In the genomic region with DNA sequence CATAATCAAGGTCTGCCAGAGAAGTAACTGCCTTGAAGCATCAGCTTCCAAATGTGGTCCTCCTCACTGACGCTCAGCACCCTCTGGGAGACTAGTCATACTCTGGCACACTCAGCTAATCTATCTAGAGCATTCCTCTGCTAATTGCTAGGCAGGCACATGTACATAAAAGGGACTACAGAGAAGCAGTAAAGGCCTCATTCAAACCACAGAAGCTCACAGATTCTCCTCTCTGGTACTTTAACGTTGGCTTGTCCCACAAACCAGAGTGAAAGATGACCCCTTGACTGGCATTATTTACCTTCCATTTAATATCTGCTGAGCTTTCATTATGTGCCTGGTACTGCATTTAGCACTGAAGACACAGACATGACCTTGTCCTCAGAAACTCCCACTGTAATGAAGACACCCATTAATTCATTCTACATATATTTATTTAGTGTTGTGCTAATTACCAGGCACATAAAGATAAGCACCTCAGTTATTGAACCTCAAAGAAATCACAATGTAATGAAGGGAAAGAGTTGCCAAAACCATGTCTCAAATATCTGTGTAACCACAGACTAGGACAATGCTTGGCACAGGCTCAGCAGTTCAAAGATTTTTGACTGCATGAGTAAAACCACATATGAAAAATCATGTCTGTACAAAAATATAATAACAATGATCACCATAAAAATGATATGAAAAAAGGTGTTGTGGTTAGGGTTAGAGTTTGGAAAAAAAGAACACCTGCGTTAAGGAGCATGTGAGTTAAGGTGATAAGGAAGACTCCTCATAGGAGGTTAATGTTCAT, we compare ENCODE assay signal across 14 cellular contexts.
DNase-seq lines count a peak whose midpoint lies in the region; ATAC-seq and TF ChIP-seq lines count a peak whose summit lies in the region.
"Had no signal": no experiment of that assay in that cellular context is flagged by ENCODE, and none has a peak within 500 bp of the region (broad histone marks: within the 10 kb centered on the region; RNA-seq: fewer than 3 reads in every experiment).

No MANE protein-coding gene starts in this region.

- no peak for ATAC-seq in memory B cell (ENCODE audit: low read depth)
- ATAC-seq: T-helper 17 cell had no signal

- in situ Hi-C loops in mammary epithelial cell (cut with MboI; ENCODE audit: low sequenced_read_pairs in 2 of 2) (no loop called here), ACHN (cut with HindIII; ENCODE audit: low pct_ligation_motif_present, low pct_unique_long_range_greater_than_20kb, low sequenced_read_pairs) (no loop called here)

- WGBS in mammary epithelial cell (ENCODE audit: low coverage, missing lambda C conversion rate), result 7% methylated on average over 3 of the region's 3 CpGs
- WGBS in endodermal cell (ENCODE audit: insufficient coverage in 1 of 2, insufficient read length in 1 of 2), 2 experiments, result 89 to 100% methylated on average over 2 to 3 of the region's 3 CpGs

- intact Hi-C loops in mammary epithelial cell (cut with micrococcal nuclease), result no loop called here

- H3K27me3 ChIP-seq in mammary epithelial cell (ENCODE audit: insufficient read depth, low read length) (peaks cover 16% of the 10 kb centered on the region), BE2C (no peaks in the 10 kb centered on the region), endodermal cell (ENCODE audit: control insufficient read depth, insufficient read depth, low read length, poor library complexity, severe bottlenecking) (no peaks in the 10 kb centered on the region)

- no peak overlapping the region for H2AFZ ChIP-seq in mammary epithelial cell (ENCODE audit: low read depth, low read length)

- no TSS peak for BruUV-seq in mammary epithelial cell (replicated peaks; lab: Mats Ljungman, UMichigan)

- H3K4me3 ChIP-seq in mammary epithelial cell (replicated peaks in 1 of 3; ENCODE audit: insufficient read depth in 1 of 3, low read depth in 2 of 3, low read length in 3 of 3), result no peak overlapping the region
- no peak overlapping the region for H3K4me3 ChIP-seq in BE2C (ENCODE audit: low read depth, low read length)
- no peak overlapping the region for H3K4me3 ChIP-seq in endodermal cell (ENCODE audit: low read length)
- H3K4me3 ChIP-seq: skin epidermis had no signal

- CTCF ChIA-PET in mammary epithelial cell (lab: Charles Lee; ENCODE audit: low non-redundant PET), result no interaction called here

- H3K4me1 Mint-ChIP-seq in memory B cell (peaks cover 8% of the 10 kb centered on the region), endodermal cell (peaks cover 12% of the 10 kb centered on the region)
- H3K4me1 Mint-ChIP-seq: activated CD4-positive, alpha-beta memory T cell treated with anti-CD3 and anti-CD28 coated beads, Interleukin-2, amount 10 ng/mL, durations not matched to agents 7 days and 5 days; CD8-positive, alpha-beta memory T cell; T-helper 17 cell had no signal

- no peaks in the 10 kb centered on the region for H4K20me1 ChIP-seq in mammary epithelial cell (ENCODE audit: insufficient read depth, low read length)

- no peaks in the 10 kb centered on the region for H3K36me3 Mint-ChIP-seq in memory B cell
- H3K36me3 Mint-ChIP-seq in endodermal cell (ENCODE audit: low read depth), result no peaks in the 10 kb centered on the region
- H3K36me3 Mint-ChIP-seq: CD8-positive, alpha-beta memory T cell had no signal

- dilution Hi-C loops in mammary epithelial cell (cut with HindIII; ENCODE audit: low sequenced_read_pairs), result no loop called here

- H3K4me2 ChIP-seq in mammary epithelial cell (ENCODE audit: insufficient read depth, low read depth, low read length), result peak overlapping the region; percentile 35

- DNase-seq in DMS153 treated with DMSO at 0.1 percent for 48 hours (lab: John Stamatoyannopoulos, UW; ENCODE audit: unreplicated experiment) (peak; percentile 21), NCI-H1436 treated with DMSO at 0.1 percent for 48 hours (lab: John Stamatoyannopoulos, UW) (peak; percentile 13), mammary epithelial cell (peak; percentile 83), memory B cell (ENCODE audit: low spot score in 2 of 2) (no peak), BE2C (no peak), endodermal cell (no peak), ACHN (no peak)
- no peak for DNase-seq in activated naive CD4-positive, alpha-beta T cell treated with Interleukin-2 at 50 U/mL for 16 hours
- DNase-seq: activated CD4-positive, alpha-beta memory T cell treated with anti-CD3 and anti-CD28 coated beads, Interleukin-2, amount 10 ng/mL, durations not matched to agents 7 days and 5 days; activated naive CD4-positive, alpha-beta T cell treated with anti-CD3 and anti-CD28 coated beads, Interleukin-2, amount 50 U/mL, for 16 hours; CD8-positive, alpha-beta memory T cell; hippocampal formation; T-helper 17 cell had no signal

- no peak overlapping the region for H3K4me3 Mint-ChIP-seq in memory B cell
- no peak overlapping the region for H3K4me3 Mint-ChIP-seq in endodermal cell
- H3K4me3 Mint-ChIP-seq: activated CD4-positive, alpha-beta memory T cell treated with anti-CD3 and anti-CD28 coated beads, Interleukin-2, amount 10 ng/mL, durations not matched to agents 7 days and 5 days; CD8-positive, alpha-beta memory T cell; T-helper 17 cell had no signal

- H3K4me1 ChIP-seq in mammary epithelial cell (ENCODE audit: insufficient read depth, low read length) (peaks cover 15% of the 10 kb centered on the region), BE2C (no peaks in the 10 kb centered on the region), endodermal cell (ENCODE audit: control insufficient read depth, insufficient read depth, low read length) (no peaks in the 10 kb centered on the region)

- TF ChIP-seq CTCF in mammary epithelial cell (conservative IDR thresholded peaks at IDR 0.05 in 1 of 2, IDR thresholded peaks at IDR 0.05 in 1 of 2; ENCODE audit: extremely low read depth in 1 of 2, insufficient read depth in 1 of 2, low read depth in 1 of 2, low read length in 2 of 2) (no peak), BE2C (IDR thresholded peaks at IDR 0.05; ENCODE audit: low read depth, low read length) (no peak), endodermal cell (conservative IDR thresholded peaks at IDR 0.05) (no peak)

- H3K9me3 ChIP-seq in mammary epithelial cell (replicated peaks; ENCODE audit: insufficient read depth, low read length) (no peaks in the 10 kb centered on the region), BE2C (no peaks in the 10 kb centered on the region), endodermal cell (ENCODE audit: control insufficient read depth, low read length) (peaks cover 18% of the 10 kb centered on the region)

- no peaks in the 10 kb centered on the region for H3K36me3 ChIP-seq in mammary epithelial cell (ENCODE audit: insufficient read depth, low read length)
- no peaks in the 10 kb centered on the region for H3K36me3 ChIP-seq in BE2C
- H3K36me3 ChIP-seq in endodermal cell (ENCODE audit: control insufficient read depth, insufficient read depth, low read length), result no peaks in the 10 kb centered on the region

- H3K27ac Mint-ChIP-seq in memory B cell (peak overlapping the region; percentile 45), endodermal cell (no peak overlapping the region)
- H3K27ac Mint-ChIP-seq: activated CD4-positive, alpha-beta memory T cell treated with anti-CD3 and anti-CD28 coated beads, Interleukin-2, amount 10 ng/mL, durations not matched to agents 7 days and 5 days; CD8-positive, alpha-beta memory T cell; T-helper 17 cell had no signal

- H3K27ac ChIP-seq in mammary epithelial cell (ENCODE audit: insufficient read depth, low read depth, low read length) (no peak overlapping the region), endodermal cell (ENCODE audit: low read depth, low read length) (no peak overlapping the region)
- H3K27ac ChIP-seq: skin epidermis had no signal

- no peak overlapping the region for H3K9ac ChIP-seq in mammary epithelial cell (ENCODE audit: insufficient read depth, low read length)
- H3K9ac ChIP-seq in endodermal cell (ENCODE audit: extremely low read depth, low read length, poor library complexity, severe bottlenecking), result no peak overlapping the region

- H3K79me2 ChIP-seq in mammary epithelial cell (ENCODE audit: insufficient read depth, low read length), result no peaks in the 10 kb centered on the region

- H3K27me3 Mint-ChIP-seq in memory B cell, result no peaks in the 10 kb centered on the region
- H3K27me3 Mint-ChIP-seq in endodermal cell (ENCODE audit: insufficient read depth), result peaks cover 3% of the 10 kb centered on the region
- H3K27me3 Mint-ChIP-seq: activated CD4-positive, alpha-beta memory T cell treated with anti-CD3 and anti-CD28 coated beads, Interleukin-2, amount 10 ng/mL, durations not matched to agents 7 days and 5 days; CD8-positive, alpha-beta memory T cell; T-helper 17 cell had no signal

- no peaks in the 10 kb centered on the region for H3K9me3 Mint-ChIP-seq in memory B cell
- H3K9me3 Mint-ChIP-seq in endodermal cell, result peaks cover 8% of the 10 kb centered on the region

Comparison
In these comparisons a context has a peak if more than half of its experiments do, and no peak if none do; other contexts are left out.
1. DNase-seq: peak in DMS153 treated with DMSO at 0.1 percent for 48 hours (single experiment), NCI-H1436 treated with DMSO at 0.1 percent for 48 hours (single experiment) and mammary epithelial cell (single experiment); none in memory B cell (0 of 2), activated naive CD4-positive, alpha-beta T cell treated with Interleukin-2 at 50 U/mL for 16 hours (single experiment), BE2C (single experiment), endodermal cell (single experiment) and ACHN (single experiment).